Comparison of ENCODE assay signal across 10 cellular contexts in genomic region chr17:40452074-40452787, GRCh38. TPM values are rescaled to one million over a fixed set of nuclear protein-coding genes. Genes with fewer than 3 reads are reported as not detected.
DNase-seq lines count a peak whose midpoint lies in the region; ATAC-seq and TF ChIP-seq lines count a peak whose summit lies in the region.
"Had no signal": no experiment of that assay in that cellular context is flagged by ENCODE, and none has a peak within 500 bp of the region (broad histone marks: within the 10 kb centered on the region; RNA-seq: fewer than 3 reads in every experiment).

No MANE protein-coding gene starts in this region.

- H3K4me3 ChIP-seq in BE2C (ENCODE audit: low read depth, low read length) = no peak overlapping the region
- no peak overlapping the region for H3K4me3 ChIP-seq in PC-9
- no peak overlapping the region for H3K4me3 ChIP-seq in parathyroid adenoma (ENCODE audit: low read depth, low read length)

- H3K27ac ChIP-seq in PC-9 = no peak overlapping the region
- peak overlapping the region; percentile 39 for H3K27ac ChIP-seq in parathyroid adenoma

- H3K9me2 ChIP-seq in PC-9 (ENCODE audit: insufficient read depth) = no peaks in the 10 kb centered on the region

- H3K9ac ChIP-seq in parathyroid adenoma = no peak overlapping the region

- H3K79me2 ChIP-seq in PC-9 (ENCODE audit: low read depth) (no peaks in the 10 kb centered on the region), parathyroid adenoma (no peaks in the 10 kb centered on the region)

- POLR2A ChIA-PET in PC-9 (lab: Charles Lee; ENCODE audit: unreplicated experiment) = no interaction called here

- TF ChIP-seq CTCF in BE2C (IDR thresholded peaks at IDR 0.05; ENCODE audit: low read depth, low read length) (no peak), PC-9 (conservative IDR thresholded peaks at IDR 0.05) (no peak), parathyroid adenoma (IDR thresholded peaks at IDR 0.05) (no peak)

- H3K4me1 ChIP-seq in BE2C (peaks cover 35% of the 10 kb centered on the region), PC-9 (replicated peaks; ENCODE audit: insufficient read depth) (peaks cover 43% of the 10 kb centered on the region), parathyroid adenoma (peaks cover 6% of the 10 kb centered on the region)

- H3K4me2 ChIP-seq in PC-9 (peak overlapping the region; percentile 35; the same call in 1 of the 2 replicates), parathyroid adenoma (ENCODE audit: low read length) (no peak overlapping the region)

- H2AFZ ChIP-seq in PC-9 (no peak overlapping the region), parathyroid adenoma (no peak overlapping the region)

- H4K20me1 ChIP-seq in PC-9 (ENCODE audit: insufficient read depth) = no peaks in the 10 kb centered on the region

- no TSS peak for BruUV-seq in PC-9 (replicated peaks; lab: Mats Ljungman, UMichigan)

- 0 out of 2 replicates have a peak, but pooled peaks cover 6% of the 10 kb centered on the region for H3F3A ChIP-seq in PC-9 (ENCODE audit: insufficient read depth, low read depth)

- no peaks in the 10 kb centered on the region for H3K9me3 ChIP-seq in BE2C
- H3K9me3 ChIP-seq in PC-9 (ENCODE audit: insufficient read depth, low read depth) = no peaks in the 10 kb centered on the region
- no peaks in the 10 kb centered on the region for H3K9me3 ChIP-seq in parathyroid adenoma (ENCODE audit: control insufficient read depth, low read length)

- peaks cover 53% of the 10 kb centered on the region for H3K36me3 ChIP-seq in BE2C
- H3K36me3 ChIP-seq in PC-9 (ENCODE audit: low read depth) = no peaks in the 10 kb centered on the region
- no peaks in the 10 kb centered on the region for H3K36me3 ChIP-seq in parathyroid adenoma (ENCODE audit: control insufficient read depth, insufficient read depth, low read length)

- DNase-seq in BE2C (peak; percentile 55), PC-9 (no peak), fibroblast of peridontal ligament (ENCODE audit: extremely low read depth) (peak; percentile 94), left colon (no peak), NCI-H526 treated with DMSO at 0.1 percent for 48 hours (lab: John Stamatoyannopoulos, UW) (no peak), NCI-H2227 (lab: John Stamatoyannopoulos, UW; ENCODE audit: unreplicated experiment) (no peak)
- DNase-seq in stimulated activated CD8-positive, alpha-beta memory T cell treated with anti-CD3 and anti-CD28 coated beads, Interleukin-4, amount 100 ng/mL, for 48 hours = no peak
- DNase-seq: activated effector memory CD4-positive, alpha-beta T cell treated with Interleukin-2 at 50 U/mL for 16 hours had no signal

- H3K27me3 ChIP-seq in BE2C = no peaks in the 10 kb centered on the region
- H3K27me3 ChIP-seq in PC-9 (ENCODE audit: insufficient read depth, low read depth) = no peaks in the 10 kb centered on the region
- no peaks in the 10 kb centered on the region for H3K27me3 ChIP-seq in parathyroid adenoma (ENCODE audit: control insufficient read depth, insufficient read depth, low read length)

- no peak for ATAC-seq in left colon
- ATAC-seq: Panc1 had no signal

- CTCF ChIA-PET in PC-9 (lab: Charles Lee) = no interaction called here

- intact Hi-C loops in PC-9 (cut with micrococcal nuclease; ENCODE audit: unreplicated experiment) (no loop called here), left colon (cut with DNase I, micrococcal nuclease) (no loop called here)

RNA-seq across cellular contexts. Expression of gene IGFBP4, which starts 9.0 kb away (rescaled TPM):
- polyA plus RNA-seq in BE2C (2012; ENCODE audit: insufficient read depth, insufficient read length, low read depth) = 262 TPM
- total RNA-seq in PC-9 (2021) (138 and 211 TPM in 2 replicates), left colon (100 to 1,000 TPM; 148 to 209 TPM)

RNA-seq across cellular contexts. Expression of gene TOP2A, which starts 34.5 kb away (rescaled TPM):
- polyA plus RNA-seq in BE2C (2012; ENCODE audit: insufficient read depth, insufficient read length, low read depth) = 17.6 TPM
- 156 and 235 TPM in 2 replicates for total RNA-seq in PC-9 (2021)
- 10 to 100 TPM; 10.9 to 30.3 TPM for total RNA-seq in left colon

RNA-seq across cellular contexts. Expression of gene TNS4, which starts 49.2 kb away (rescaled TPM):
- not detected for polyA plus RNA-seq in BE2C (2012; ENCODE audit: insufficient read depth, insufficient read length, low read depth)
- total RNA-seq in PC-9 (2021) (17.4 and 23.5 TPM in 2 replicates), left colon (10 to 100 TPM in 1 of 2 donors, 1 to 10 TPM in 1; 2.5 to 10.5 TPM)

Comparison
In these comparisons a context has a peak if more than half of its experiments do, and no peak if none do; other contexts are left out.
1. DNase-seq: peak in BE2C (single experiment) and fibroblast of peridontal ligament (single experiment); none in PC-9 (0 of 2), left colon (0 of 2), NCI-H526 treated with DMSO at 0.1 percent for 48 hours (single experiment), stimulated activated CD8-positive, alpha-beta memory T cell treated with anti-CD3 and anti-CD28 coated beads, Interleukin-4, amount 100 ng/mL, for 48 hours (single experiment) and NCI-H2227 (single experiment).